ENCODE assay signal across 1 cellular context in the genomic region with DNA sequence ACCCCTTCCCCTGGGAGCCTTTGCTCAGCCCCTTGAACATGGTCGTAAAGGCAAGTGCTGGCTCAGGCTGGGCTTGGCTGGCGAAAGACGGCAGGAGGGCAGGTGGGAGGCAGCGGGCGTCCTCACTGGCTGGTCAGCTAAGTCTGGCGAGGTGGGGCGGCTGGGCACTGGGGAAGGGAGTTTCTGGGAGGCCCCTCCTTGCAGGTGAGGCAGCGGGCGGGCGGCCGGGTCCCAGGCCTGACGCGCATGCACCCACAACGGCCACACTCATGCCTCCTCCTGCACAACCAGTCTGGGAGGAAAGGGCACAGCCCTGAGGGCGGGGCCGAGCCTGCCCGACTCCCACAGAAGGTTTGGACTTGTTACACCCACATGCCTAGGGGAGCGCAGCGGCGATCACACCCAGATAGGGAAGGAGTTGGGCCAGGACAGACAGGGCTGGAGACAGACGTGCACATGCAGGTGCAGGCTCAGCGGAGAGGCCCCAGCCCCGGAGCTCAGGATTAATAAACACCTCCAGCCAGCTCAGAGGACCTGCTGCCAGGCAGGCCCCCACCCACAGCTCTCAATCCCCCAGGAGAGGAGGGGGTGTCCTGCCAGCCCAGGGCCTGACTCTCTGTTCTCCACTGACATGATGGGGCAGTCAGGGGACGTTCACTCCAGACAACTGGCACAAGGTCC.
TF ChIP-seq lines count a peak whose summit lies in the region.

A gene (minus strand): TSS at position 148 of the 681 bp plus-strand sequence. CDS start 108 bp downstream, at position 40.

TF ChIP-seq in HepG2, 621 proteins besides CTCF, POLR2A, EP300 and RAD21 (continued from another document and continues in another):
- TF ChIP-seq, protein P1, sequence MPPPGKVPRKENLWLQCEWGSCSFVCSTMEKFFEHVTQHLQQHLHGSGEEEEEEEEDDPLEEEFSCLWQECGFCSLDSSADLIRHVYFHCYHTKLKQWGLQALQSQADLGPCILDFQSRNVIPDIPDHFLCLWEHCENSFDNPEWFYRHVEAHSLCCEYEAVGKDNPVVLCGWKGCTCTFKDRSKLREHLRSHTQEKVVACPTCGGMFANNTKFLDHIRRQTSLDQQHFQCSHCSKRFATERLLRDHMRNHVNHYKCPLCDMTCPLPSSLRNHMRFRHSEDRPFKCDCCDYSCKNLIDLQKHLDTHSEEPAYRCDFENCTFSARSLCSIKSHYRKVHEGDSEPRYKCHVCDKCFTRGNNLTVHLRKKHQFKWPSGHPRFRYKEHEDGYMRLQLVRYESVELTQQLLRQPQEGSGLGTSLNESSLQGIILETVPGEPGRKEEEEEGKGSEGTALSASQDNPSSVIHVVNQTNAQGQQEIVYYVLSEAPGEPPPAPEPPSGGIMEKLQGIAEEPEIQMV (CRISPR knock-in tag; IDR thresholded peaks at IDR 0.05; ENCODE audit: low read depth): peak; percentile 21; the same call in 1 of the 2 replicates
- TF ChIP-seq NFE2L1 (CRISPR knock-in tag; IDR thresholded peaks at IDR 0.05; ENCODE audit: borderline replicate concordance) (peak; percentile 40; the same call in 1 of the 2 replicates), ZNF232 (CRISPR knock-in tag; IDR thresholded peaks at IDR 0.05; ENCODE audit: borderline replicate concordance) (0 out of 2 replicates have a peak, but pooled peaks have one; percentile 64), SMYD3 (CRISPR knock-in tag; IDR thresholded peaks at IDR 0.05) (peak; percentile 34; the same call in 1 of the 2 replicates), NFKB2 (CRISPR knock-in tag; IDR thresholded peaks at IDR 0.05; ENCODE audit: borderline replicate concordance) (peak; percentile 65; the same call in 1 of the 2 replicates), SP5 (CRISPR knock-in tag; IDR thresholded peaks at IDR 0.05; ENCODE audit: borderline replicate concordance, low read depth) (peak; percentile 84), TARDBP (CRISPR knock-in tag; IDR thresholded peaks at IDR 0.05) (peak; percentile 67; the same call in 1 of the 2 replicates), MIXL1 (CRISPR knock-in tag; IDR thresholded peaks at IDR 0.05) (no peak), ZNF619 (CRISPR knock-in tag; IDR thresholded peaks at IDR 0.05) (peak; percentile 64), ZBTB8A (CRISPR knock-in tag; IDR thresholded peaks at IDR 0.05; ENCODE audit: borderline replicate concordance, low read depth) (no peak), RARA (CRISPR knock-in tag; IDR thresholded peaks at IDR 0.05) (peak; percentile 54; the same call in 1 of the 2 replicates), MTF1 (CRISPR knock-in tag; IDR thresholded peaks at IDR 0.05) (no peak), KAT8 (CRISPR knock-in tag; IDR thresholded peaks at IDR 0.05) (peak; percentile 55), ZNF225 (CRISPR knock-in tag; IDR thresholded peaks at IDR 0.05) (peak; percentile 48; the same call in 1 of the 2 replicates), ZNF251 (CRISPR knock-in tag; IDR thresholded peaks at IDR 0.05) (0 out of 2 replicates have a peak, but pooled peaks have one; percentile 28), ZC3H13 (CRISPR knock-in tag; IDR thresholded peaks at IDR 0.05) (peak; percentile 76; the same call in 1 of the 2 replicates), ZNF264 (CRISPR knock-in tag; IDR thresholded peaks at IDR 0.05) (no peak), ARHGAP35 (CRISPR knock-in tag; IDR thresholded peaks at IDR 0.05; ENCODE audit: borderline replicate concordance) (peak; percentile 76; the same call in 1 of the 2 replicates), PLRG1 (conservative IDR thresholded peaks at IDR 0.05) (no peak), RAD51 (IDR thresholded peaks at IDR 0.05; ENCODE audit: borderline replicate concordance) (no peak), PRPF4 (IDR thresholded peaks at IDR 0.05; ENCODE audit: low read depth, low read length, poor library complexity, severe bottlenecking) (no peak), ZSCAN31 (CRISPR knock-in tag; IDR thresholded peaks at IDR 0.05; ENCODE audit: low read depth) (peak; percentile 80; the same call in 1 of the 2 replicates), NRL (CRISPR knock-in tag; IDR thresholded peaks at IDR 0.05; ENCODE audit: borderline replicate concordance) (peak; percentile 79; the same call in 1 of the 2 replicates), RBFOX2 (IDR thresholded peaks at IDR 0.05; ENCODE audit: low read depth, low read length) (peak; percentile 78), ZNF615 (CRISPR knock-in tag; IDR thresholded peaks at IDR 0.05; ENCODE audit: borderline replicate concordance) (0 out of 2 replicates have a peak, but pooled peaks have one; percentile 70), SP1 (IDR thresholded peaks at IDR 0.05) (no peak), SP1 (CRISPR knock-in tag; IDR thresholded peaks at IDR 0.05) (peak; percentile 77), ISL2 (CRISPR knock-in tag; IDR thresholded peaks at IDR 0.05) (peak; percentile 37; the same call in 1 of the 2 replicates), TEAD3 (CRISPR knock-in tag; optimal IDR thresholded peaks at IDR 0.05; ENCODE audit: borderline replicate concordance) (peak; percentile 85), KLF16 (CRISPR knock-in tag; IDR thresholded peaks at IDR 0.05) (peak in 1 of 2 experiments; percentile 49; a peak in 1 of 4 replicates), ZNF558 (CRISPR knock-in tag; IDR thresholded peaks at IDR 0.05; ENCODE audit: borderline replicate concordance) (peak; percentile 75), TBX2 (CRISPR knock-in tag; IDR thresholded peaks at IDR 0.05; ENCODE audit: borderline replicate concordance) (peak; percentile 73), THAP11 (CRISPR knock-in tag; IDR thresholded peaks at IDR 0.05) (peak; percentile 49; the same call in 1 of the 2 replicates), ADNP (CRISPR knock-in tag; IDR thresholded peaks at IDR 0.05) (0 out of 2 replicates have a peak, but pooled peaks have one; percentile 9), GATAD2A (CRISPR knock-in tag; IDR thresholded peaks at IDR 0.05) (peak; percentile 45; the same call in 1 of the 2 replicates), MED8 (CRISPR knock-in tag; IDR thresholded peaks at IDR 0.05; ENCODE audit: insufficient replicate concordance) (no peak), SIX4 (CRISPR knock-in tag; IDR thresholded peaks at IDR 0.05) (peak; percentile 15; the same call in 1 of the 2 replicates), POLR2G (IDR thresholded peaks at IDR 0.05; ENCODE audit: low read depth, low read length) (peak; percentile 71), HMG20A (CRISPR knock-in tag; IDR thresholded peaks at IDR 0.05; ENCODE audit: borderline replicate concordance) (0 out of 2 replicates have a peak, but pooled peaks have one; percentile 19), RXRB (CRISPR knock-in tag; IDR thresholded peaks at IDR 0.05; ENCODE audit: borderline replicate concordance) (peak; percentile 15; the same call in 1 of the 2 replicates), FOXO1 (CRISPR knock-in tag; IDR thresholded peaks at IDR 0.05) (peak; percentile 20; the same call in 1 of the 2 replicates), MYNN (CRISPR knock-in tag; IDR thresholded peaks at IDR 0.05; ENCODE audit: low read depth) (no peak), ZNF557 (CRISPR knock-in tag; IDR thresholded peaks at IDR 0.05) (peak; percentile 91)
- TF ChIP-seq, protein P2, sequence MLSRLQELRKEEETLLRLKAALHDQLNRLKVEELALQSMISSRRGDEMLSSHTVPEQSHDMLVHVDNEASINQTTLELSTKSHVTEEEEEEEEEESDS (CRISPR knock-in tag; IDR thresholded peaks at IDR 0.05; ENCODE audit: borderline replicate concordance): peak; percentile 85; the same call in 1 of the 2 replicates
- TF ChIP-seq, protein P3, sequence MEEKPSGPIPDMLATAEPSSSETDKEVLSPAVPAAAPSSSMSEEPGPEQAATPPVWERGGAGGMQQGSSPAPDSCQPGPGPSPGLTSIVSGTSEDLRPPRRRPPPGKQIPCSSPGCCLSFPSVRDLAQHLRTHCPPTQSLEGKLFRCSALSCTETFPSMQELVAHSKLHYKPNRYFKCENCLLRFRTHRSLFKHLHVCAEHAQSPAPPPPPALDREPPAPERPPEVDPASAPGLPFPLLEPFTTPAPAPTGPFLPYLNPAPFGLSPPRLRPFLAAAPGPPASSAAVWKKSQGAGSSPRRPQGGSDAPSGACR (CRISPR knock-in tag; IDR thresholded peaks at IDR 0.05): 0 out of 2 replicates have a peak, but pooled peaks have one; percentile 52
- TF ChIP-seq, protein P4, sequence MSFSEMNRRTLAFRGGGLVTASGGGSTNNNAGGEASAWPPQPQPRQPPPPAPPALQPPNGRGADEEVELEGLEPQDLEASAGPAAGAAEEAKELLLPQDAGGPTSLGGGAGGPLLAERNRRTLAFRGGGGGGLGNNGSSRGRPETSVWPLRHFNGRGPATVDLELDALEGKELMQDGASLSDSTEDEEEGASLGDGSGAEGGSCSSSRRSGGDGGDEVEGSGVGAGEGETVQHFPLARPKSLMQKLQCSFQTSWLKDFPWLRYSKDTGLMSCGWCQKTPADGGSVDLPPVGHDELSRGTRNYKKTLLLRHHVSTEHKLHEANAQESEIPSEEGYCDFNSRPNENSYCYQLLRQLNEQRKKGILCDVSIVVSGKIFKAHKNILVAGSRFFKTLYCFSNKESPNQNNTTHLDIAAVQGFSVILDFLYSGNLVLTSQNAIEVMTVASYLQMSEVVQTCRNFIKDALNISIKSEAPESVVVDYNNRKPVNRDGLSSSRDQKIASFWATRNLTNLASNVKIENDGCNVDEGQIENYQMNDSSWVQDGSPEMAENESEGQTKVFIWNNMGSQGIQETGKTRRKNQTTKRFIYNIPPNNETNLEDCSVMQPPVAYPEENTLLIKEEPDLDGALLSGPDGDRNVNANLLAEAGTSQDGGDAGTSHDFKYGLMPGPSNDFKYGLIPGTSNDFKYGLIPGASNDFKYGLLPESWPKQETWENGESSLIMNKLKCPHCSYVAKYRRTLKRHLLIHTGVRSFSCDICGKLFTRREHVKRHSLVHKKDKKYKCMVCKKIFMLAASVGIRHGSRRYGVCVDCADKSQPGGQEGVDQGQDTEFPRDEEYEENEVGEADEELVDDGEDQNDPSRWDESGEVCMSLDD (CRISPR knock-in tag; IDR thresholded peaks at IDR 0.05; ENCODE audit: borderline replicate concordance): no peak
- TF ChIP-seq, protein P5, sequence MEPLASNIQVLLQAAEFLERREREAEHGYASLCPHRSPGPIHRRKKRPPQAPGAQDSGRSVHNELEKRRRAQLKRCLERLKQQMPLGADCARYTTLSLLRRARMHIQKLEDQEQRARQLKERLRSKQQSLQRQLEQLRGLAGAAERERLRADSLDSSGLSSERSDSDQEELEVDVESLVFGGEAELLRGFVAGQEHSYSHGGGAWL (CRISPR knock-in tag; IDR thresholded peaks at IDR 0.05): peak; percentile 58; the same call in 1 of the 2 replicates
- TF ChIP-seq, protein P6, sequence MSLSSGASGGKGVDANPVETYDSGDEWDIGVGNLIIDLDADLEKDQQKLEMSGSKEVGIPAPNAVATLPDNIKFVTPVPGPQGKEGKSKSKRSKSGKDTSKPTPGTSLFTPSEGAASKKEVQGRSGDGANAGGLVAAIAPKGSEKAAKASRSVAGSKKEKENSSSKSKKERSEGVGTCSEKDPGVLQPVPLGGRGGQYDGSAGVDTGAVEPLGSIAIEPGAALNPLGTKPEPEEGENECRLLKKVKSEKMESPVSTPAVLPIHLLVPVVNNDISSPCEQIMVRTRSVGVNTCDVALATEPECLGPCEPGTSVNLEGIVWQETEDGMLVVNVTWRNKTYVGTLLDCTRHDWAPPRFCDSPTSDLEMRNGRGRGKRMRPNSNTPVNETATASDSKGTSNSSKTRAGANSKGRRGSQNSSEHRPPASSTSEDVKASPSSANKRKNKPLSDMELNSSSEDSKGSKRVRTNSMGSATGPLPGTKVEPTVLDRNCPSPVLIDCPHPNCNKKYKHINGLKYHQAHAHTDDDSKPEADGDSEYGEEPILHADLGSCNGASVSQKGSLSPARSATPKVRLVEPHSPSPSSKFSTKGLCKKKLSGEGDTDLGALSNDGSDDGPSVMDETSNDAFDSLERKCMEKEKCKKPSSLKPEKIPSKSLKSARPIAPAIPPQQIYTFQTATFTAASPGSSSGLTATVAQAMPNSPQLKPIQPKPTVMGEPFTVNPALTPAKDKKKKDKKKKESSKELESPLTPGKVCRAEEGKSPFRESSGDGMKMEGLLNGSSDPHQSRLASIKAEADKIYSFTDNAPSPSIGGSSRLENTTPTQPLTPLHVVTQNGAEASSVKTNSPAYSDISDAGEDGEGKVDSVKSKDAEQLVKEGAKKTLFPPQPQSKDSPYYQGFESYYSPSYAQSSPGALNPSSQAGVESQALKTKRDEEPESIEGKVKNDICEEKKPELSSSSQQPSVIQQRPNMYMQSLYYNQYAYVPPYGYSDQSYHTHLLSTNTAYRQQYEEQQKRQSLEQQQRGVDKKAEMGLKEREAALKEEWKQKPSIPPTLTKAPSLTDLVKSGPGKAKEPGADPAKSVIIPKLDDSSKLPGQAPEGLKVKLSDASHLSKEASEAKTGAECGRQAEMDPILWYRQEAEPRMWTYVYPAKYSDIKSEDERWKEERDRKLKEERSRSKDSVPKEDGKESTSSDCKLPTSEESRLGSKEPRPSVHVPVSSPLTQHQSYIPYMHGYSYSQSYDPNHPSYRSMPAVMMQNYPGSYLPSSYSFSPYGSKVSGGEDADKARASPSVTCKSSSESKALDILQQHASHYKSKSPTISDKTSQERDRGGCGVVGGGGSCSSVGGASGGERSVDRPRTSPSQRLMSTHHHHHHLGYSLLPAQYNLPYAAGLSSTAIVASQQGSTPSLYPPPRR (CRISPR knock-in tag; IDR thresholded peaks at IDR 0.05; ENCODE audit: borderline replicate concordance): peak; percentile 42; the same call in 1 of the 2 replicates
- TF ChIP-seq, protein P7, sequence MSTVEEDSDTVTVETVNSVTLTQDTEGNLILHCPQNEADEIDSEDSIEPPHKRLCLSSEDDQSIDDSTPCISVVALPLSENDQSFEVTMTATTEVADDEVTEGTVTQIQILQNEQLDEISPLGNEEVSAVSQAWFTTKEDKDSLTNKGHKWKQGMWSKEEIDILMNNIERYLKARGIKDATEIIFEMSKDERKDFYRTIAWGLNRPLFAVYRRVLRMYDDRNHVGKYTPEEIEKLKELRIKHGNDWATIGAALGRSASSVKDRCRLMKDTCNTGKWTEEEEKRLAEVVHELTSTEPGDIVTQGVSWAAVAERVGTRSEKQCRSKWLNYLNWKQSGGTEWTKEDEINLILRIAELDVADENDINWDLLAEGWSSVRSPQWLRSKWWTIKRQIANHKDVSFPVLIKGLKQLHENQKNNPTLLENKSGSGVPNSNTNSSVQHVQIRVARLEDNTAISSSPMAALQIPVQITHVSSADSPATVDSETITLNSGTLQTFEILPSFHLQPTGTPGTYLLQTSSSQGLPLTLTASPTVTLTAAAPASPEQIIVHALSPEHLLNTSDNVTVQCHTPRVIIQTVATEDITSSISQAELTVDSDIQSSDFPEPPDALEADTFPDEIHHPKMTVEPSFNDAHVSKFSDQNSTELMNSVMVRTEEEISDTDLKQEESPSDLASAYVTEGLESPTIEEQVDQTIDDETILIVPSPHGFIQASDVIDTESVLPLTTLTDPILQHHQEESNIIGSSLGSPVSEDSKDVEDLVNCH (CRISPR knock-in tag; IDR thresholded peaks at IDR 0.05): no peak
- TF ChIP-seq, protein P8, sequence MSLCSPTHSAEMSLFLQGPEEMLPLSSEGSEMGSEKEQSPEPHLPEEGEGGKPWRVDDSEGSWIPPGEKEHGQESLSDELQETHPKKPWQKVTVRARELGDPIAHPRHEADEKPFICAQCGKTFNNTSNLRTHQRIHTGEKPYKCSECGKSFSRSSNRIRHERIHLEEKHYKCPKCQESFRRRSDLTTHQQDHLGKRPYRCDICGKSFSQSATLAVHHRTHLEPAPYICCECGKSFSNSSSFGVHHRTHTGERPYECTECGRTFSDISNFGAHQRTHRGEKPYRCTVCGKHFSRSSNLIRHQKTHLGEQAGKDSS (CRISPR knock-in tag; IDR thresholded peaks at IDR 0.05; ENCODE audit: borderline replicate concordance, low read depth): peak; percentile 80; the same call in 1 of the 2 replicates
